In genomic region chr6:170561550-170561949, GRCh38 we compare ENCODE assay signal across 26 cellular contexts.
"Had no signal": no experiment of that assay in that cellular context is flagged by ENCODE, and none has a peak within 500 bp of the region (broad histone marks: within the 10 kb centered on the region; RNA-seq: fewer than 3 reads in every experiment).

No MANE protein-coding gene starts in this region.

- H3K27ac ChIP-seq: cardiac muscle cell, KMS-11, Peyer's patch, RWPE1, SJCRH30 had no signal

- H3K4me3 ChIP-seq: cardiac muscle cell, Peyer's patch, SJCRH30 had no signal

- H3K9ac ChIP-seq: KMS-11, SK-N-SH had no signal

- ATAC-seq: activated CD8-positive, alpha-beta T cell treated with anti-CD3 and anti-CD28 coated beads, Interleukin-2, amount 10 ng/mL, durations not matched to agents 7 days and 5 days had no signal

- H3K9me3 ChIP-seq: Peyer's patch, SJCRH30, SK-N-SH had no signal

- H3K4me2 ChIP-seq: KMS-11, SK-N-SH had no signal

- DNase-seq: activated CD4-positive, alpha-beta T cell treated with anti-CD3 and anti-CD28 coated beads for 48 hours; activated CD4-positive, alpha-beta T cell treated with anti-CD3 and anti-CD28 coated beads, Interleukin-2, amount 50 U/mL, for 4 hours; activated CD4-positive, CD25-positive, alpha-beta regulatory T cell treated with anti-CD3 and anti-CD28 coated beads, Interleukin-2, amount 50 U/mL, for 72 hours; activated CD8-positive, alpha-beta memory T cell treated with anti-CD3 and anti-CD28 coated beads, Interleukin-2, amount 50 U/mL, for 48 hours; activated CD8-positive, alpha-beta T cell treated with anti-CD3 and anti-CD28 coated beads, Interleukin-2, amount 10 ng/mL, durations not matched to agents 7 days and 5 days; activated effector memory CD4-positive, alpha-beta T cell treated with Interleukin-2 at 50 U/mL for 16 hours; activated naive CD4-positive, alpha-beta T cell treated with anti-CD3 and anti-CD28 coated beads for 36 hours; activated T-cell treated with anti-CD3 and anti-CD28 coated beads, Interleukin-2, amount 50 U/mL, for 1 hour; amygdala; MM.1S; NCI-H1105; NCI-H1436; NCI-H1694 treated with DMSO at 0.1 percent for 48 hours; NCI-H2029 treated with DMSO at 0.1 percent for 48 hours; NCI-H345; NCI-H510A; NCI-H69; NK-92 treated with Interleukin-12 subunit alpha and Interleukin-12 subunit beta, amount 100 ng/mL, for 24 hours; Peyer's patch; Right ventricle myocardium superior; SK-N-SH; T-helper 1 cell had no signal

- H3K4me1 ChIP-seq: Peyer's patch, SJCRH30 had no signal

- H3K27me3 ChIP-seq: cardiac muscle cell, Peyer's patch, SJCRH30 had no signal
